ENCODE assay signal across 15 cellular contexts in the genomic region with DNA sequence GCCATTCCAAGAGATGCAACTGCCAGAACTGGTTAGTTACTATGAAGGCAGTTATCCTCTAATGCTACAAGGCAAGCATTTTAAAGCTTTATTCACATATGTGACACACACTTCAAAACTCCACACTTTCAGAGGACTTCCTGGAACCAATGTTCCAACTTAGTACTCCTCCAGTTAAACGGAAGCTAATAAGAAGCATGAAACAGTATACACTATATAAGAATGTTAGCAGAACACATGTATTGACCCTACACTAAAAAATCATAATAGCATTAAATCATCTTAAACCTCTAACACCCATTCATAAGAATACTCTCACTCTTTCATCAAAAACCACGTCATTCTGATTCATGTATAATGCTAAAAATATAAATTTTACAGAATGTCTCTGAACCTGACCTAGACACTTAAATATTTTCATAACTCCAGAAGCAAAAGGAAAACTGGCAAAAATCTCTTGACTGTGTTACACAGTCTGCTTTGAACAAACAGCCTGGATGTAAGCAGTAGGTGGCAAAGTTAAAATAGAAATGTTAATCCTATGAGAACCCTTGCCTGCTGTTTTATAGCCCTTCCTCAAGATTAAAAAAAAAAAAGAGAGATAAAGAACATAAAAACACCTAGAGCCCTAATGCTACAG.
A peak's percentile ranks its signal among the peaks of the same experiment; 100 is the strongest.
DNase-seq lines count a peak whose midpoint lies in the region; ATAC-seq, FAIRE-seq and TF ChIP-seq lines count a peak whose summit lies in the region.
"Had no signal": no experiment of that assay in that cellular context is flagged by ENCODE, and none has a peak within 500 bp of the region (broad histone marks: within the 10 kb centered on the region; RNA-seq: fewer than 3 reads in every experiment).

No MANE protein-coding gene starts in this region.

- peak overlapping the region in 3 of 5 experiments; percentile 6 to 48 (median 21) for H3K4me3 Mint-ChIP-seq in brain
- H3K4me3 Mint-ChIP-seq: activated T-cell treated with anti-CD3 and anti-CD28 coated beads, Interleukin-2, amount 50 U/mL, for 4 hours; type B pancreatic cell had no signal

- H3K27ac ChIP-seq in heart left ventricle (peak overlapping the region in 9 of 12 donors; percentile 23 to 72 (median 53)), muscle layer of colon (ENCODE audit: low read depth, low read length) (peak overlapping the region; percentile 66)
- H3K27ac ChIP-seq: right lobe of liver had no signal

- H3K27me3 Mint-ChIP-seq in brain = no peaks in the 10 kb centered on the region
- H3K27me3 Mint-ChIP-seq: type B pancreatic cell had no signal

- H3K4me1 ChIP-seq in heart left ventricle (peaks cover 0 to 42% (median 11%) of the 10 kb centered on the region in 12 donors), muscle layer of colon (ENCODE audit: insufficient read depth, low read length) (peaks cover 54% of the 10 kb centered on the region)
- H3K4me1 ChIP-seq: right lobe of liver had no signal

- H3K4me3 ChIP-seq in heart left ventricle (peak overlapping the region in 1 of 12 donors; percentile 7), muscle layer of colon (ENCODE audit: low read depth in 1 of 2, low read length in 2 of 2) (no peak overlapping the region)
- H3K4me3 ChIP-seq: right lobe of liver had no signal

- H3K9me3 Mint-ChIP-seq in brain = peaks cover 0 to 2% (median 0%) of the 10 kb centered on the region in 5 experiments

- H3K9me3 ChIP-seq in heart left ventricle (no peaks in the 10 kb centered on the region), muscle layer of colon (ENCODE audit: low read length) (no peaks in the 10 kb centered on the region)
- H3K9me3 ChIP-seq: right lobe of liver had no signal

- intact Hi-C loops in heart left ventricle (cut with DNase I) = loop anchor here in 2 of 10 donors (10.0 kb wide), 1 partner anchor 131 kb away; a partner anchor contains a TSS
- intact Hi-C loops in Right ventricle myocardium inferior (cut with DNase I) = no loop called here

- WGBS in heart left ventricle, 4 donors = 31 to 47% (median 39%) methylated on average over 2 of the region's 2 CpGs

- DNase-seq in heart left ventricle (no peak), Right ventricle myocardium inferior (ENCODE audit: missing footprints) (no peak), urothelium cell line (ENCODE audit: low spot score) (no peak), AML-193 (lab: John Stamatoyannopoulos, UW) (no peak), GM12892 (ENCODE audit: insufficient read length) (no peak)
- DNase-seq: activated CD4-positive, alpha-beta T cell treated with anti-CD3 and anti-CD28 coated beads for 1 hour; activated T-cell treated with anti-CD3 and anti-CD28 coated beads, Interleukin-2, amount 50 U/mL, for 4 hours; NCI-H1417 treated with DMSO at 0.1 percent for 48 hours; NCI-H774; right lobe of liver had no signal

- H3K4me1 Mint-ChIP-seq in brain = peaks cover 35% of the 10 kb centered on the region

- H3K36me3 Mint-ChIP-seq in brain = peaks cover 4% of the 10 kb centered on the region

- FAIRE-seq in urothelium cell line (lab: Jason Lieb, UNC) (peak; percentile 27), GM12892 (lab: Jason Lieb, UNC) (no peak)
- FAIRE-seq: A204.1 had no signal

- TF ChIP-seq CTCF in heart left ventricle (IDR thresholded peaks at IDR 0.05) = no peak
- no peak for TF ChIP-seq CTCF in brain (conservative IDR thresholded peaks at IDR 0.05)

- H3K36me3 ChIP-seq in heart left ventricle (peaks cover 0 to 8% (median 0%) of the 10 kb centered on the region in 9 donors), muscle layer of colon (ENCODE audit: insufficient read depth, low read length) (peaks cover 5% of the 10 kb centered on the region)
- H3K36me3 ChIP-seq: right lobe of liver had no signal

- TF ChIP-seq POLR2A in heart left ventricle (IDR thresholded peaks at IDR 0.05) (no peak), GM12892 (IDR thresholded peaks at IDR 0.05; ENCODE audit: low read depth, low read length) (no peak)

- peak overlapping the region; percentile 21 to 70 (median 43) for H3K27ac Mint-ChIP-seq in brain
- H3K27ac Mint-ChIP-seq: type B pancreatic cell had no signal

- ATAC-seq in heart left ventricle (peak in 1 of 4 donors; percentile 4), Right ventricle myocardium inferior (no peak), GM21619 (IDR thresholded peaks at IDR 0.05; ENCODE audit: unreplicated experiment) (no peak)
- ATAC-seq: activated T-cell treated with anti-CD3 and anti-CD28 coated beads, Interleukin-2, amount 50 U/mL, for 4 hours; right lobe of liver had no signal

- no peak overlapping the region for H3K9ac ChIP-seq in muscle layer of colon (ENCODE audit: low read length)

- H3K27me3 ChIP-seq in heart left ventricle (no peaks in the 10 kb centered on the region), muscle layer of colon (ENCODE audit: control insufficient read depth in 1 of 2, insufficient read depth in 2 of 2, low read length in 2 of 2) (no peaks in the 10 kb centered on the region)
- H3K27me3 ChIP-seq: right lobe of liver had no signal
